ENCODE assay signal across 29 cellular contexts in the genomic region with DNA sequence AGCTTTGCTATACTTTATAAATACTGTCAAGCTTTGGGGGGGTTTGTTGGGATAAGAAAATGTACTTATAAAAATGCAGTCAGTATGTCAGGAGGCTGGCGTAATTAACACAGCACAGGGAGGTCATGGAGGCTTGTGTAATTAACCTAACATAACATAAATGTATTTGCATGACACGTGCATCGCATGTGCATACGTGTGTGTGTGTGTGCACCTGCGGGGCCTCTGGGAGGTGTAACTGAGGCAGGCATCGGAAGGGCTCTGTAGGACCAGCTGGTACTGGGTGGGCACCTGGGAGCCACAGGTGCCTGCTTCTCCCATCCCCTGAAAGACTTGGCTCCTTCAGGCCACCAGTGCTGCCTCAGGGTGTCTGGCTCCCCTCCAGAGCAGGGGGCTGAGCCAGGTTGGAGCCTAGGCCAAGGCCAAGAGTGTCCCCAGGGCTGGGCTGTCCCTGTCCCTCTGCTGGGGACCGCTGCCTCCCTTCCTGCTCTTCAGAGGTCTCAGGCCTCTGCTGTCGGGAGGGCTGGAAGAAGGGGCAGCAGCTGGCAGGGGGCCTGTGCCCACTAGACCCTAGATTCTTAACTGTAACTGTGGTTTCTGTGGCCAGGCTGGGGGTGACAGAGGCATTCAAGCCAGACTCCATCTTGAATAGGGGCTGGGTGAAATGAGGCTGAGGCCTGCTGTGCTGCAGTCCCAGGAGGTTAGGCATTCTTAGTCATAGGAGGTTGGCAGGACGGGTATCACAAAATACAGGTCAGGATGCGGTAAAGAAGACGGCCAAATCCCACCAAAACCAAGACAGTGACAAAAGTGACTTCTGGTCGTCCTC. TPM values are rescaled to one million over a fixed set of nuclear protein-coding genes. Genes with fewer than 3 reads are reported as not detected.
DNase-seq lines count a peak whose midpoint lies in the region; ATAC-seq and TF ChIP-seq lines count a peak whose summit lies in the region.
"Had no signal": no experiment of that assay in that cellular context is flagged by ENCODE, and none has a peak within 500 bp of the region (broad histone marks: within the 10 kb centered on the region; RNA-seq: fewer than 3 reads in every experiment).

No MANE protein-coding gene starts in this region.

- no peaks in the 10 kb centered on the region for H3K9me2 ChIP-seq in SU-DHL-6 (replicated peaks; ENCODE audit: insufficient read depth, low read length)

- H2AFZ ChIP-seq in SU-DHL-6 (ENCODE audit: low read depth, low read length, severe bottlenecking) = no peak overlapping the region

- peak overlapping the region; percentile 92 for H3K27ac ChIP-seq in SU-DHL-6 (ENCODE audit: low read depth, low read length)
- H3K27ac ChIP-seq: dorsolateral prefrontal cortex, testis had no signal

- peaks cover 12% of the 10 kb centered on the region for H3F3A ChIP-seq in SU-DHL-6 (ENCODE audit: insufficient read depth)

- peak; percentile 13 for ATAC-seq in left lobe of liver
- no peak for ATAC-seq in GM21737 (IDR thresholded peaks at IDR 0.05; ENCODE audit: unreplicated experiment)
- ATAC-seq: CD8-positive, alpha-beta T cell; K562; Panc1 had no signal

- H3K9ac ChIP-seq in SU-DHL-6 (ENCODE audit: low read length) = peak overlapping the region; percentile 14; the same call in 1 of the 2 replicates

- H3K36me3 Mint-ChIP-seq in chondrocyte (ENCODE audit: low read depth) = no peaks in the 10 kb centered on the region
- H3K36me3 Mint-ChIP-seq: activated naive CD8-positive, alpha-beta T cell treated with anti-CD3 and anti-CD28 coated beads, Interleukin-2, amount 10 ng/mL, durations not matched to agents 7 days and 5 days; CD8-positive, alpha-beta T cell; memory B cell had no signal

- H3K27me3 ChIP-seq in H7 (ENCODE audit: control insufficient read depth, insufficient read depth, low read length) (no peaks in the 10 kb centered on the region), SU-DHL-6 (ENCODE audit: low read length) (no peaks in the 10 kb centered on the region)
- H3K27me3 ChIP-seq: dorsolateral prefrontal cortex, MG63, testis had no signal

- H4K20me1 ChIP-seq in SU-DHL-6 (ENCODE audit: low read depth, low read length) = no peaks in the 10 kb centered on the region

- TF ChIP-seq CTCF in SU-DHL-6 (IDR thresholded peaks at IDR 0.05; ENCODE audit: insufficient read depth, low read length, poor library complexity, severe bottlenecking) = no peak
- TF ChIP-seq CTCF in chondrocyte (IDR thresholded peaks at IDR 0.05) = no peak

- H3K4me3 ChIP-seq in H7 (ENCODE audit: insufficient read depth, low read depth, low read length) (no peak overlapping the region), SU-DHL-6 (ENCODE audit: insufficient read depth, low read length, poor library complexity, severe bottlenecking) (no peak overlapping the region)
- H3K4me3 ChIP-seq: dorsolateral prefrontal cortex, K562, MG63, testis had no signal

- no peaks in the 10 kb centered on the region for H3K4me1 Mint-ChIP-seq in chondrocyte (ENCODE audit: low read depth)
- H3K4me1 Mint-ChIP-seq: activated naive CD8-positive, alpha-beta T cell treated with anti-CD3 and anti-CD28 coated beads, Interleukin-2, amount 10 ng/mL, durations not matched to agents 7 days and 5 days had no signal

- H3K36me3 ChIP-seq in H7 (replicated peaks; ENCODE audit: control insufficient read depth, insufficient read depth, low read length) = no peaks in the 10 kb centered on the region
- H3K36me3 ChIP-seq in SU-DHL-6 (ENCODE audit: low read length) = no peaks in the 10 kb centered on the region
- H3K36me3 ChIP-seq: MG63 had no signal

- DNase-seq in H7 (peak; percentile 18), left lobe of liver (ENCODE audit: low spot score) (peak; percentile 45), chondrocyte (ENCODE audit: low spot score) (no peak), SW 1271 (lab: John Stamatoyannopoulos, UW) (no peak)
- DNase-seq in stimulated activated CD8-positive, alpha-beta memory T cell treated with anti-CD3 and anti-CD28 coated beads, Interleukin-4, amount 100 ng/mL, for 48 hours = peak; percentile 18
- DNase-seq: activated CD4-positive, alpha-beta T cell treated with anti-CD3 and anti-CD28 coated beads for 48 hours; activated effector memory CD4-positive, alpha-beta T cell treated with Interleukin-2 at 50 U/mL for 16 hours; activated naive CD8-positive, alpha-beta T cell treated with anti-CD3 and anti-CD28 coated beads, Interleukin-2, amount 10 ng/mL, durations not matched to agents 7 days and 5 days; DMS 273 treated with DMSO at 0.1 percent for 48 hours; GOT3; kidney glomerular epithelial cell; MG63; NCI-H1436 treated with DMSO at 0.1 percent for 48 hours; NCI-H510A; SIG-M5; stimulated activated CD4-positive, alpha-beta T cell treated with anti-CD3 and anti-CD28 coated beads, Interleukin-4, amount 100 ng/mL, for 24 hours; stimulated activated naive CD4-positive, alpha-beta T cell treated with Interleukin-2 at 50 U/mL for 16 hours; T-helper 1 cell; testis had no signal

- no peak overlapping the region for H3K4me3 Mint-ChIP-seq in chondrocyte (ENCODE audit: unreplicated experiment)
- H3K4me3 Mint-ChIP-seq: activated naive CD8-positive, alpha-beta T cell treated with anti-CD3 and anti-CD28 coated beads, Interleukin-2, amount 10 ng/mL, durations not matched to agents 7 days and 5 days; CD8-positive, alpha-beta T cell; central memory CD8-positive, alpha-beta T cell; memory B cell had no signal

- no peak overlapping the region for H3K27ac Mint-ChIP-seq in chondrocyte (ENCODE audit: unreplicated experiment)
- H3K27ac Mint-ChIP-seq: activated naive CD8-positive, alpha-beta T cell treated with anti-CD3 and anti-CD28 coated beads, Interleukin-2, amount 10 ng/mL, durations not matched to agents 7 days and 5 days; CD8-positive, alpha-beta T cell; memory B cell had no signal

- H3K9me3 Mint-ChIP-seq in chondrocyte (ENCODE audit: low read depth) = no peaks in the 10 kb centered on the region
- H3K9me3 Mint-ChIP-seq: activated naive CD8-positive, alpha-beta T cell treated with anti-CD3 and anti-CD28 coated beads, Interleukin-2, amount 10 ng/mL, durations not matched to agents 7 days and 5 days; CD8-positive, alpha-beta T cell; central memory CD8-positive, alpha-beta T cell; memory B cell had no signal

- H3K9me3 ChIP-seq in SU-DHL-6 (ENCODE audit: insufficient read depth, low read length) = no peaks in the 10 kb centered on the region
- H3K9me3 ChIP-seq: testis had no signal

- peaks cover 29% of the 10 kb centered on the region for H3K27me3 Mint-ChIP-seq in chondrocyte (ENCODE audit: low read depth)
- H3K27me3 Mint-ChIP-seq: activated naive CD8-positive, alpha-beta T cell treated with anti-CD3 and anti-CD28 coated beads, Interleukin-2, amount 10 ng/mL, durations not matched to agents 7 days and 5 days had no signal

- H3K79me2 ChIP-seq in SU-DHL-6 (ENCODE audit: insufficient read depth, low read length) = no peaks in the 10 kb centered on the region

- H3K4me2 ChIP-seq in SU-DHL-6 (ENCODE audit: low read depth, low read length, poor library complexity, severe bottlenecking) = peak overlapping the region; percentile 56

RNA-seq across cellular contexts. Expression of a gene that starts 9.0 kb away (rescaled TPM):
- total RNA-seq in H7 (2014; rRNA removed; shearing (Covaris generic)) = not detected in 2 replicates
- total RNA-seq in left lobe of liver (95.7 TPM), chondrocyte (not detected in 3 replicates)
- total RNA-seq: activated naive CD8-positive, alpha-beta T cell treated with anti-CD3 and anti-CD28 coated beads, Interleukin-2, amount 10 ng/mL, durations not matched to agents 7 days and 5 days; CD8-positive, alpha-beta T cell; endothelial cell of umbilical vein; K562; renal cortical epithelial cell had no signal

RNA-seq across cellular contexts. Expression of a gene that starts 28.1 kb away (rescaled TPM):
- total RNA-seq in H7 (2014; rRNA removed; shearing (Covaris generic)) = not detected in 2 replicates
- total RNA-seq in left lobe of liver = 0.93 TPM
- not detected in 3 replicates for total RNA-seq in chondrocyte
- total RNA-seq: endothelial cell of umbilical vein, K562, renal cortical epithelial cell had no signal

Comparison
In these comparisons a context has a peak if more than half of its experiments do, and no peak if none do; other contexts are left out.
1. DNase-seq: peak in H7 (single experiment), left lobe of liver (single experiment) and stimulated activated CD8-positive, alpha-beta memory T cell treated with anti-CD3 and anti-CD28 coated beads, Interleukin-4, amount 100 ng/mL, for 48 hours (single experiment); none in chondrocyte (single experiment) and SW 1271 (0 of 2).
2. RNA of a gene that starts 9.0 kb away (total RNA-seq): 95.7 TPM in left lobe of liver (single experiment); not detected in H7 and not detected in chondrocyte; every median in the first group is over 10 times any median in the second.